ENCODE assay signal across 17 cellular contexts in the genomic region with DNA sequence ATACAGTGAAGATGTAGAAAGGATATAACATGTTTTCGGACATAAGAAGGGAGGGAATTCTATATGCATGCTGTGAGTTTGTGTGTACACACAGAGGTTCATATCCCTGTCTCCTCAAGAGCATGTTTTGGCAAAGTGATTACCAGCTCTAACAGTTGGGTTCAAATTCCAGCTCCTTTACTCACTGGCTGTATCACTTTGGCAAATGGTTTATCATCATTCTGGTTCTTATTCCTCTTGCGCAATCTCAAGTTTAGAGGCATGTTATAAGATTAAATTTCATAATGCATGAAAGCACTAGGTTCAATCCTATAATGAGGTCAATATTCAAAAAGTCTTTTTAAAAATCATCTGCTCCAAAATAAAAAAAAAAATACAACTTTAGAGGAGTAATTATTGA.
DNase-seq lines count a peak whose midpoint lies in the region; ATAC-seq and TF ChIP-seq lines count a peak whose summit lies in the region.
"Had no signal": no experiment of that assay in that cellular context is flagged by ENCODE, and none has a peak within 500 bp of the region (broad histone marks: within the 10 kb centered on the region; RNA-seq: fewer than 3 reads in every experiment).

No MANE protein-coding gene starts in this region.

- H3K4me3 ChIP-seq in mammary epithelial cell (replicated peaks in 1 of 3; ENCODE audit: insufficient read depth in 1 of 3, low read depth in 2 of 3, low read length in 3 of 3) (no peak overlapping the region), left ventricle myocardium inferior (no peak overlapping the region)
- H3K4me3 ChIP-seq: SK-N-MC had no signal

- intact Hi-C loops in mammary epithelial cell (cut with micrococcal nuclease) (no loop called here), left ventricle myocardium inferior (cut with micrococcal nuclease) (no loop called here)

- CTCF ChIA-PET in mammary epithelial cell (lab: Charles Lee; ENCODE audit: low non-redundant PET), result no interaction called here

- H3K36me3 ChIP-seq in mammary epithelial cell (ENCODE audit: insufficient read depth, low read length), result no peaks in the 10 kb centered on the region
- no peaks in the 10 kb centered on the region for H3K36me3 ChIP-seq in left ventricle myocardium inferior

- DNase-seq in NCI-H2107 treated with DMSO at 0.1 percent for 48 hours (lab: John Stamatoyannopoulos, UW; ENCODE audit: unreplicated experiment) (peak; percentile 41), NCI-H2107 (lab: John Stamatoyannopoulos, UW) (no peak), mammary epithelial cell (peak; percentile 52), foreskin keratinocyte (peak; percentile 71 to 87), amniotic stem cell (lab: John Stamatoyannopoulos, UW) (no peak), COLO829 (ENCODE audit: low spot score) (no peak), left ventricle myocardium inferior (no peak)
- DNase-seq: 8988T, Caco-2, KG1, NCI-H187 treated with DMSO at 0.1 percent for 48 hours, NCI-H446, NCI-H82 had no signal

- H3K4me1 ChIP-seq in mammary epithelial cell (ENCODE audit: insufficient read depth, low read length), result no peaks in the 10 kb centered on the region
- H3K4me1 ChIP-seq in foreskin keratinocyte, result no peaks in the 10 kb centered on the region
- no peaks in the 10 kb centered on the region for H3K4me1 ChIP-seq in left ventricle myocardium inferior
- H3K4me1 ChIP-seq: Caco-2 had no signal

- in situ Hi-C loops in mammary epithelial cell (cut with MboI; ENCODE audit: low sequenced_read_pairs in 2 of 2), result no loop called here

- H3K27ac ChIP-seq in mammary epithelial cell (ENCODE audit: insufficient read depth, low read depth, low read length), result no peak overlapping the region
- no peak overlapping the region for H3K27ac ChIP-seq in foreskin keratinocyte
- H3K27ac ChIP-seq in left ventricle myocardium inferior (replicated peaks), result no peak overlapping the region
- H3K27ac ChIP-seq: SK-N-MC had no signal

- no peak overlapping the region for H3K4me2 ChIP-seq in mammary epithelial cell (ENCODE audit: insufficient read depth, low read depth, low read length)

- H3K27me3 ChIP-seq in mammary epithelial cell (ENCODE audit: insufficient read depth, low read length) (peaks cover 1% of the 10 kb centered on the region), foreskin keratinocyte (no peaks in the 10 kb centered on the region), left ventricle myocardium inferior (ENCODE audit: low read depth) (no peaks in the 10 kb centered on the region)

- no peaks in the 10 kb centered on the region for H3K9me3 ChIP-seq in mammary epithelial cell (replicated peaks; ENCODE audit: insufficient read depth, low read length)
- peaks cover 8% of the 10 kb centered on the region for H3K9me3 ChIP-seq in left ventricle myocardium inferior (replicated peaks)
- H3K9me3 ChIP-seq: Caco-2 had no signal

- TF ChIP-seq CTCF in mammary epithelial cell (conservative IDR thresholded peaks at IDR 0.05 in 1 of 2, IDR thresholded peaks at IDR 0.05 in 1 of 2; ENCODE audit: extremely low read depth in 1 of 2, insufficient read depth in 1 of 2, low read depth in 1 of 2, low read length in 2 of 2), result no peak
- no peak for TF ChIP-seq CTCF in foreskin keratinocyte (conservative IDR thresholded peaks at IDR 0.05)
- TF ChIP-seq CTCF in left ventricle myocardium inferior (IDR thresholded peaks at IDR 0.05; ENCODE audit: borderline replicate concordance), result no peak

- no peak for TF ChIP-seq RAD21 in Ishikawa (IDR thresholded peaks at IDR 0.05; ENCODE audit: low read depth)

- H3K79me2 ChIP-seq in mammary epithelial cell (ENCODE audit: insufficient read depth, low read length), result no peaks in the 10 kb centered on the region

- dilution Hi-C loops in mammary epithelial cell (cut with HindIII; ENCODE audit: low sequenced_read_pairs), result no loop called here

- BruUV-seq in mammary epithelial cell (replicated peaks; lab: Mats Ljungman, UMichigan), result no TSS peak

- no peak overlapping the region for H3K9ac ChIP-seq in mammary epithelial cell (ENCODE audit: insufficient read depth, low read length)

- H2AFZ ChIP-seq in mammary epithelial cell (ENCODE audit: low read depth, low read length), result no peak overlapping the region

- peak; percentile 57 for ATAC-seq in foreskin keratinocyte
- ATAC-seq: Panc1, Right ventricle myocardium inferior had no signal

- 100% methylated on average over 2 of the region's 2 CpGs for WGBS in mammary epithelial cell (ENCODE audit: low coverage, missing lambda C conversion rate)

- H4K20me1 ChIP-seq in mammary epithelial cell (ENCODE audit: insufficient read depth, low read length), result no peaks in the 10 kb centered on the region

- TF ChIP-seq EP300 in Ishikawa (IDR thresholded peaks at IDR 0.05; ENCODE audit: borderline replicate concordance), result no peak

TF ChIP-seq in Ishikawa, 13 proteins besides CTCF, POLR2A, EP300 and RAD21:
- TF ChIP-seq CREB1 (IDR thresholded peaks at IDR 0.05; ENCODE audit: low read depth), result no peak
- peak; percentile 91 for TF ChIP-seq CEBPB (IDR thresholded peaks at IDR 0.05)

Comparison
In these comparisons a context has a peak if more than half of its experiments do, and no peak if none do; other contexts are left out.
1. DNase-seq: peak in NCI-H2107 treated with DMSO at 0.1 percent for 48 hours (single experiment), mammary epithelial cell (single experiment) and foreskin keratinocyte (2 of 2); none in NCI-H2107 (single experiment), amniotic stem cell (single experiment), COLO829 (single experiment) and left ventricle myocardium inferior (single experiment).